ENCODE assay signal across 26 cellular contexts in genomic region chr1:15727424-15727823, GRCh38. TPM values are rescaled to one million over a fixed set of nuclear protein-coding genes. Genes with fewer than 3 reads are reported as not detected.
"Had no signal": no experiment of that assay in that cellular context is flagged by ENCODE, and none has a peak within 500 bp of the region (broad histone marks: within the 10 kb centered on the region; RNA-seq: fewer than 3 reads in every experiment).

No MANE protein-coding gene starts in this region.

- H3K79me2 ChIP-seq: parathyroid adenoma had no signal

- H3K27ac ChIP-seq: cardiac muscle cell, foreskin keratinocyte, parathyroid adenoma, upper lobe of right lung had no signal

- H3K9me3 ChIP-seq: adrenal gland, upper lobe of right lung had no signal

- H3K4me3 Mint-ChIP-seq: activated T-cell treated with anti-CD3 and anti-CD28 coated beads, Interleukin-2, amount 50 U/mL, for 72 hours; endodermal cell; naive thymus-derived CD4-positive, alpha-beta T cell had no signal

- H3K27ac Mint-ChIP-seq: activated T-cell treated with anti-CD3 and anti-CD28 coated beads, Interleukin-2, amount 50 U/mL, for 72 hours; endodermal cell had no signal

- ATAC-seq: activated T-cell treated with anti-CD3 and anti-CD28 coated beads, Interleukin-2, amount 50 U/mL, for 72 hours; foreskin keratinocyte; naive thymus-derived CD4-positive, alpha-beta T cell; upper lobe of right lung had no signal

- H3K27me3 ChIP-seq: adrenal gland, cardiac muscle cell, foreskin keratinocyte, upper lobe of right lung had no signal

- H3K9me3 Mint-ChIP-seq: activated T-cell treated with anti-CD3 and anti-CD28 coated beads, Interleukin-2, amount 50 U/mL, for 72 hours; endodermal cell; naive thymus-derived CD4-positive, alpha-beta T cell had no signal

- H3K9ac ChIP-seq: parathyroid adenoma had no signal

- H2AFZ ChIP-seq: parathyroid adenoma had no signal

- H3K4me3 ChIP-seq: adrenal gland, cardiac muscle cell, upper lobe of right lung had no signal

- H3K4me1 ChIP-seq: foreskin keratinocyte, parathyroid adenoma, upper lobe of right lung had no signal

- DNase-seq: activated CD4-positive, CD25-positive, alpha-beta regulatory T cell treated with anti-CD3 and anti-CD28 coated beads, Interleukin-2, amount 50 U/mL, for 72 hours; activated CD8-positive, alpha-beta memory T cell treated with anti-CD3 and anti-CD28 coated beads for 24 hours; activated CD8-positive, alpha-beta memory T cell treated with anti-CD3 and anti-CD28 coated beads, Interleukin-2, amount 50 U/mL, for 48 hours; activated effector memory CD4-positive, alpha-beta T cell treated with anti-CD3 and anti-CD28 coated beads, Interleukin-2, amount 50 U/mL, for 16 hours; activated naive CD4-positive, alpha-beta T cell treated with anti-CD3 and anti-CD28 coated beads, Interleukin-2, amount 50 U/mL, for 16 hours; activated T-cell treated with anti-CD3 and anti-CD28 coated beads, Interleukin-2, amount 50 U/mL, for 72 hours; endodermal cell; foreskin keratinocyte; glutamatergic neuron; naive thymus-derived CD4-positive, alpha-beta T cell; stimulated activated CD4-positive, alpha-beta T cell treated with anti-CD3 and anti-CD28 coated beads, Interleukin-12 subunit alpha, Interleukin-12 subunit beta, amount 100 ng/mL, for 4 hours; stimulated activated CD4-positive, alpha-beta T cell treated with anti-CD3 and anti-CD28 coated beads, Interleukin-1b, Interleukin-23, amount 100 ng/mL, for 48 hours; stimulated activated CD8-positive, alpha-beta memory T cell treated with anti-CD3 and anti-CD28 coated beads, Interleukin-4, amount 100 ng/mL, for 48 hours; stimulated activated naive CD4-positive, alpha-beta T cell; upper lobe of right lung had no signal

- H3K4me1 Mint-ChIP-seq: naive thymus-derived CD4-positive, alpha-beta T cell had no signal

- H3K27me3 Mint-ChIP-seq: naive thymus-derived CD4-positive, alpha-beta T cell had no signal

- FAIRE-seq: colon, keratinocyte had no signal

RNA-seq across cellular contexts. Expression of gene TMEM82, which starts 14.9 kb away (rescaled TPM):
- total RNA-seq: epithelial cell of proximal tubule; fibroblast of lung; foreskin keratinocyte; lung microvascular endothelial cell; mononuclear cell; naive thymus-derived CD4-positive, alpha-beta T cell; T-helper 1 cell treated with Interleukin-12 subunit alpha and Interleukin-12 subunit beta and Interleukin-4 antibody, amounts not matched to agents 30 ng/mL and 1 ng/mL, for 36 hours; upper lobe of right lung had no signal
- polyA plus RNA-seq: adrenal gland; cardiac muscle cell; fibroblast of lung; foreskin keratinocyte; keratinocyte; naive thymus-derived CD4-positive, alpha-beta T cell; thymus had no signal

RNA-seq across cellular contexts. Expression of gene FBLIM1, which starts 31.2 kb away (rescaled TPM):
- total RNA-seq: activated T-cell treated with anti-CD3 and anti-CD28 coated beads, Interleukin-2, amount 50 U/mL, for 72 hours; mononuclear cell; T-helper 1 cell treated with Interleukin-12 subunit alpha and Interleukin-12 subunit beta and Interleukin-4 antibody, amounts not matched to agents 30 ng/mL and 1 ng/mL, for 36 hours had no signal
